Comparison of ENCODE assay signal across 1 cellular context in the genomic region with DNA sequence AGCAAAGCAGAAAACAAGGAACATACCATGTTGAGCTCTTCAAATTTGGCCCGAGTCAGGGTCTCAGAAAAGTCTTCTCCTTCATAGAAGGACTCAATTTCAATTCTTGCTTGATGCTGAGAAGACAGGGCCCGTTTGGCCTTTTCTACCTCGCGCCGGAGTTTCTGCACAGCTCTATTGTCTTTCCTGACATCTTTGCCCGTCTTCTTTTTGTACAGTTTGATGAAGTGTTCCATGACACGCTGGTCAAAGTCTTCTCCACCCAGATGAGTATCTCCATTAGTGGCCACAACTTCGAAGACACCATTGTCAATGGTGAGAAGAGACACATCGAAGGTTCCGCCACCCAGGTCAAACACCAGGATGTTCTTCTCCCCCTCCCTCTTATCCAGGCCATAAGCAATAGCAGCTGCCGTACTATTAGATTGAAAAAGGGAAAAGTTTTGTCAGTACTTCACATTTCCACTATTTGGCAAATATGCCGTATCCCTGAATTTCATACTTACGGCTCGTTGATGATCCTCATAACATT.
A peak's percentile ranks its signal among the peaks of the same experiment; 100 is the strongest.
TF ChIP-seq lines count a peak whose summit lies in the region.

No MANE protein-coding gene starts in this region.

TF ChIP-seq in K562, 482 proteins besides CTCF, POLR2A, EP300 and RAD21 (continued from another document):
- TF ChIP-seq, protein P1, sequence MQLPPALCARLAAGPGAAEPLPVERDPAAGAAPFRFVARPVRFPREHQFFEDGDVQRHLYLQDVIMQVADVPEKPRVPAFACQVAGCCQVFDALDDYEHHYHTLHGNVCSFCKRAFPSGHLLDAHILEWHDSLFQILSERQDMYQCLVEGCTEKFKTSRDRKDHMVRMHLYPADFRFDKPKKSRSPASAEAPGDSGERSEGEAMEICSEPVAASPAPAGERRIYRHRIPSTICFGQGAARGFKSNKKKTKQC (CRISPR knock-in tag; IDR thresholded peaks at IDR 0.05) = 0 out of 2 replicates have a peak, but pooled peaks have one; percentile 12
- TF ChIP-seq, protein P2, sequence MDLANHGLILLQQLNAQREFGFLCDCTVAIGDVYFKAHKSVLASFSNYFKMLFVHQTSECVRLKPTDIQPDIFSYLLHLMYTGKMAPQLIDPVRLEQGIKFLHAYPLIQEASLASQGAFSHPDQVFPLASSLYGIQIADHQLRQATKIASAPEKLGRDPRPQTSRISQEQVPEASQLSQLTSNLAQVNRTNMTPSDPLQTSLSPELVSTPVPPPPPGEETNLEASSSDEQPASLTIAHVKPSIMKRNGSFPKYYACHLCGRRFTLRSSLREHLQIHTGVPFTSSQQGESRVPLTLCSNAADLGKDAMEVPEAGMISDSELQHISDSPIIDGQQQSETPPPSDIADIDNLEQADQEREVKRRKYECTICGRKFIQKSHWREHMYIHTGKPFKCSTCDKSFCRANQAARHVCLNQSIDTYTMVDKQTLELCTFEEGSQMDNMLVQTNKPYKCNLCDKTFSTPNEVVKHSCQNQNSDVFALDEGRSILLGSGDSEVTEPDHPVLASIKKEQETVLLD (IDR thresholded peaks at IDR 0.05) = no peak
- no peak for TF ChIP-seq NFE2 (IDR thresholded peaks at IDR 0.05; ENCODE audit: low read depth)
- no peak for TF ChIP-seq SMAD1 (IDR thresholded peaks at IDR 0.05; ENCODE audit: low read depth, low read length, partially characterized antibody)
- no peak for TF ChIP-seq ZNF311 (CRISPR knock-in tag; IDR thresholded peaks at IDR 0.05)
- TF ChIP-seq, protein P3, sequence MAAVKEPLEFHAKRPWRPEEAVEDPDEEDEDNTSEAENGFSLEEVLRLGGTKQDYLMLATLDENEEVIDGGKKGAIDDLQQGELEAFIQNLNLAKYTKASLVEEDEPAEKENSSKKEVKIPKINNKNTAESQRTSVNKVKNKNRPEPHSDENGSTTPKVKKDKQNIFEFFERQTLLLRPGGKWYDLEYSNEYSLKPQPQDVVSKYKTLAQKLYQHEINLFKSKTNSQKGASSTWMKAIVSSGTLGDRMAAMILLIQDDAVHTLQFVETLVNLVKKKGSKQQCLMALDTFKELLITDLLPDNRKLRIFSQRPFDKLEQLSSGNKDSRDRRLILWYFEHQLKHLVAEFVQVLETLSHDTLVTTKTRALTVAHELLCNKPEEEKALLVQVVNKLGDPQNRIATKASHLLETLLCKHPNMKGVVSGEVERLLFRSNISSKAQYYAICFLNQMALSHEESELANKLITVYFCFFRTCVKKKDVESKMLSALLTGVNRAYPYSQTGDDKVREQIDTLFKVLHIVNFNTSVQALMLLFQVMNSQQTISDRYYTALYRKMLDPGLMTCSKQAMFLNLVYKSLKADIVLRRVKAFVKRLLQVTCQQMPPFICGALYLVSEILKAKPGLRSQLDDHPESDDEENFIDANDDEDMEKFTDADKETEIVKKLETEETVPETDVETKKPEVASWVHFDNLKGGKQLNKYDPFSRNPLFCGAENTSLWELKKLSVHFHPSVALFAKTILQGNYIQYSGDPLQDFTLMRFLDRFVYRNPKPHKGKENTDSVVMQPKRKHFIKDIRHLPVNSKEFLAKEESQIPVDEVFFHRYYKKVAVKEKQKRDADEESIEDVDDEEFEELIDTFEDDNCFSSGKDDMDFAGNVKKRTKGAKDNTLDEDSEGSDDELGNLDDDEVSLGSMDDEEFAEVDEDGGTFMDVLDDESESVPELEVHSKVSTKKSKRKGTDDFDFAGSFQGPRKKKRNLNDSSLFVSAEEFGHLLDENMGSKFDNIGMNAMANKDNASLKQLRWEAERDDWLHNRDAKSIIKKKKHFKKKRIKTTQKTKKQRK (IDR thresholded peaks at IDR 0.05; ENCODE audit: borderline replicate concordance, low read depth, low read length) = no peak
- TF ChIP-seq SRSF3 (IDR thresholded peaks at IDR 0.05; ENCODE audit: insufficient read depth, low read length) = no peak
- no peak for TF ChIP-seq TGIF2 (CRISPR knock-in tag; IDR thresholded peaks at IDR 0.05)
- TF ChIP-seq DDX20 (tag; IDR thresholded peaks at IDR 0.05; ENCODE audit: low read depth) = no peak
- TF ChIP-seq BCL6 (CRISPR knock-in tag; IDR thresholded peaks at IDR 0.05) = no peak
- no peak for TF ChIP-seq ZNF76 (CRISPR knock-in tag; IDR thresholded peaks at IDR 0.05; ENCODE audit: borderline replicate concordance)
- no peak for TF ChIP-seq CTBP1 (IDR thresholded peaks at IDR 0.05; ENCODE audit: borderline replicate concordance)
- TF ChIP-seq MECOM (CRISPR knock-in tag; IDR thresholded peaks at IDR 0.05) = no peak
- TF ChIP-seq ZBTB1 (CRISPR knock-in tag; IDR thresholded peaks at IDR 0.05; ENCODE audit: borderline replicate concordance, low read depth) = no peak
- no peak for TF ChIP-seq CHD4 (IDR thresholded peaks at IDR 0.05; ENCODE audit: insufficient read depth, insufficient replicate concordance, low read depth, low read length, poor library complexity, severe bottlenecking)
- 0 out of 2 replicates have a peak, but pooled peaks have one; percentile 16 for TF ChIP-seq HNRNPL (IDR thresholded peaks at IDR 0.05; ENCODE audit: low read depth, low read length)
- TF ChIP-seq GATAD2B (IDR thresholded peaks at IDR 0.05; ENCODE audit: borderline replicate concordance) = no peak
- TF ChIP-seq ZNF431 (CRISPR knock-in tag; IDR thresholded peaks at IDR 0.05) = peak; percentile 51
- no peak for TF ChIP-seq CREB1 (IDR thresholded peaks at IDR 0.05)
- TF ChIP-seq CREB1 (CRISPR knock-in tag; IDR thresholded peaks at IDR 0.05) = 0 out of 2 replicates have a peak, but pooled peaks have one; percentile 13
- TF ChIP-seq RB1 (IDR thresholded peaks at IDR 0.05; ENCODE audit: low read depth) = no peak
- TF ChIP-seq RCOR1 (IDR thresholded peaks at IDR 0.05; ENCODE audit: borderline replicate concordance in 1 of 2, low read depth in 2 of 2, low read length in 2 of 2) = no peak
- no peak for TF ChIP-seq ZNF274 (IDR thresholded peaks at IDR 0.05; ENCODE audit: borderline replicate concordance, low read depth, low read length)
- no peak for TF ChIP-seq SOX6 (IDR thresholded peaks at IDR 0.05)
TF ChIP-seq in K562: peak in this region for 17.
